In genomic region chr5:95726811-95727763, GRCh38 we compare ENCODE assay signal across 1 cellular context.
TF ChIP-seq lines count a peak whose summit lies in the region.

No MANE protein-coding gene starts in this region.

TF ChIP-seq in SK-N-SH, 30 proteins besides CTCF, POLR2A, EP300 and RAD21 (continued from another document):
- no peak for TF ChIP-seq MAX (IDR thresholded peaks at IDR 0.05; ENCODE audit: low read depth)
- TF ChIP-seq ZBTB33 (IDR thresholded peaks at IDR 0.05; ENCODE audit: borderline replicate concordance, low read depth) = no peak
